ENCODE assay signal across 23 cellular contexts in the genomic region with DNA sequence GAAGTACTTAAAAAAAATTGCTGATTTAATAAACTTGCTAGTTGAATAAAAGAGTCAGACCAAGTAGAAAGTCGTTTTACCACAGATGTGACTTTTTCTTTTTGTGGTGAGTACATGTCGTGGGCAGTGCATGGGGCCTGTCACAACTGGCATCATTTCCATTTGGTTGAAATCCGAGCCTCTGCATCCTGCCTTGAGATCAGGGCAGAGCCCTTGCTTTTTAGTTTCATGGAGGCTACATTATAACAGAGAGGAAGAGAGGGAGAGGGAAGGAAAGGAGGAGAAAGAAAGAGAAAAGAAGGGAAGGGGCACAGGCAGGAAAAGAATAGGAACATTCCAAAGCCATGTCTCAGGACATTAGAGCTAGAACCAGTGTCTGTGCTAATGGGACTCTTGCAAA. TPM values are rescaled to one million over a fixed set of nuclear protein-coding genes. Genes with fewer than 3 reads are reported as not detected.
A peak's percentile ranks its signal among the peaks of the same experiment; 100 is the strongest.
DNase-seq lines count a peak whose midpoint lies in the region; ATAC-seq and TF ChIP-seq lines count a peak whose summit lies in the region.
"Had no signal": no experiment of that assay in that cellular context is flagged by ENCODE, and none has a peak within 500 bp of the region (broad histone marks: within the 10 kb centered on the region; RNA-seq: fewer than 3 reads in every experiment).

No MANE protein-coding gene starts in this region.

- H3K27ac ChIP-seq in GM23338 (ENCODE audit: low read depth), result peak overlapping the region; percentile 73; the same call in 1 of the 2 replicates
- H3K27ac ChIP-seq: brain microvascular endothelial cell, pancreas, SJSA1, tibial nerve had no signal

- H3K36me3 ChIP-seq in GM23338 (ENCODE audit: insufficient read depth), result no peaks in the 10 kb centered on the region
- H3K36me3 ChIP-seq: brain microvascular endothelial cell, pancreas, SJSA1 had no signal

- H3K27ac Mint-ChIP-seq in GM23338, result peak overlapping the region; percentile 60
- H3K27ac Mint-ChIP-seq in chondrocyte (ENCODE audit: unreplicated experiment), result peak overlapping the region; percentile 46
- H3K27ac Mint-ChIP-seq in nephron progenitor cell, result peak overlapping the region; percentile 30
- H3K27ac Mint-ChIP-seq: stimulated activated effector memory CD8-positive, alpha-beta T cell treated with anti-CD3 and anti-CD28 coated beads, Interleukin-12 subunit alpha, Interleukin-12 subunit beta, amount 100 ng/mL, for 72 hours had no signal

- H3K27me3 Mint-ChIP-seq in GM23338 (ENCODE audit: insufficient read depth, low read depth, poor library complexity) (peaks cover 5% of the 10 kb centered on the region), chondrocyte (ENCODE audit: low read depth) (no peaks in the 10 kb centered on the region), nephron progenitor cell (ENCODE audit: low read depth, poor library complexity) (peaks cover 3% of the 10 kb centered on the region)

- intact Hi-C loops in cardiac septum (cut with DNase I), result no loop called here

- H3K4me3 ChIP-seq in GM23338, result no peak overlapping the region
- H3K4me3 ChIP-seq: pancreas, SJSA1, tibial nerve had no signal

- DNase-seq in GM23338 (ENCODE audit: low spot score) (peak; percentile 19), LHCN-M2 (ENCODE audit: low read depth) (peak; percentile 64), chondrocyte (ENCODE audit: low spot score) (no peak), nephron progenitor cell (no peak), cardiac septum (ENCODE audit: low spot score) (no peak)
- no peak for DNase-seq in stimulated activated CD4-positive, alpha-beta T cell treated with anti-CD3 and anti-CD28 coated beads, Interleukin-4, amount 100 ng/mL, for 24 hours
- DNase-seq: activated CD4-positive, alpha-beta T cell treated with anti-CD3 and anti-CD28 coated beads for 4 hours; activated CD8-positive, alpha-beta memory T cell treated with anti-CD3 and anti-CD28 coated beads, Interleukin-2, amount 50 U/mL, for 48 hours; activated naive CD4-positive, alpha-beta T cell treated with Interleukin-2 at 50 U/mL for 16 hours; brain microvascular endothelial cell; DND-41; hypothalamus; KBM-7; left colon; NCI-H1105 treated with DMSO at 0.1 percent for 48 hours; NCI-H345; pancreas; small intestine; T-helper 9 cell had no signal

- H3K36me3 Mint-ChIP-seq in GM23338 (ENCODE audit: low read depth), result peaks cover 10% of the 10 kb centered on the region
- peaks cover 5% of the 10 kb centered on the region for H3K36me3 Mint-ChIP-seq in chondrocyte (ENCODE audit: low read depth)
- H3K36me3 Mint-ChIP-seq in nephron progenitor cell (ENCODE audit: low read depth), result peaks cover 16% of the 10 kb centered on the region
- H3K36me3 Mint-ChIP-seq: stimulated activated effector memory CD8-positive, alpha-beta T cell treated with anti-CD3 and anti-CD28 coated beads, Interleukin-12 subunit alpha, Interleukin-12 subunit beta, amount 100 ng/mL, for 72 hours had no signal

- H3K4me1 Mint-ChIP-seq in GM23338, result peaks cover 32% of the 10 kb centered on the region
- H3K4me1 Mint-ChIP-seq in chondrocyte (ENCODE audit: low read depth), result peaks cover 14% of the 10 kb centered on the region
- H3K4me1 Mint-ChIP-seq in nephron progenitor cell, result peaks cover 24% of the 10 kb centered on the region
- H3K4me1 Mint-ChIP-seq: stimulated activated effector memory CD8-positive, alpha-beta T cell treated with anti-CD3 and anti-CD28 coated beads, Interleukin-12 subunit alpha, Interleukin-12 subunit beta, amount 100 ng/mL, for 72 hours had no signal

- H3K9me3 Mint-ChIP-seq in GM23338, result peaks cover 5% of the 10 kb centered on the region; the same call in 1 of the 3 replicates
- peaks cover 5% of the 10 kb centered on the region for H3K9me3 Mint-ChIP-seq in chondrocyte (ENCODE audit: low read depth)
- H3K9me3 Mint-ChIP-seq in nephron progenitor cell, result peaks cover 7% of the 10 kb centered on the region
- H3K9me3 Mint-ChIP-seq: stimulated activated effector memory CD8-positive, alpha-beta T cell treated with anti-CD3 and anti-CD28 coated beads, Interleukin-12 subunit alpha, Interleukin-12 subunit beta, amount 100 ng/mL, for 72 hours had no signal

- ATAC-seq in GM23338, result peak; percentile 68
- ATAC-seq in GM18870 (IDR thresholded peaks at IDR 0.05; ENCODE audit: unreplicated experiment), result no peak
- ATAC-seq: left colon; pancreas; stimulated activated effector memory CD8-positive, alpha-beta T cell treated with anti-CD3 and anti-CD28 coated beads, Interleukin-12 subunit alpha, Interleukin-12 subunit beta, amount 100 ng/mL, for 72 hours had no signal

- peak overlapping the region; percentile 24 for H3K4me2 ChIP-seq in GM23338

- no peaks in the 10 kb centered on the region for H3K27me3 ChIP-seq in GM23338 (ENCODE audit: insufficient read depth)
- H3K27me3 ChIP-seq: brain microvascular endothelial cell, pancreas, SJSA1, tibial nerve had no signal

- H4K20me1 ChIP-seq in GM23338 (replicated peaks; ENCODE audit: insufficient read depth), result no peaks in the 10 kb centered on the region

- H3F3A ChIP-seq in GM23338 (replicated peaks; ENCODE audit: low read depth), result no peaks in the 10 kb centered on the region

- H3K4me1 ChIP-seq in GM23338 (ENCODE audit: insufficient read depth), result peaks cover 33% of the 10 kb centered on the region
- H3K4me1 ChIP-seq: pancreas, tibial nerve had no signal

- 0 out of 2 replicates have a peak, but pooled peaks cover 14% of the 10 kb centered on the region for H3K9me2 ChIP-seq in GM23338 (ENCODE audit: insufficient read depth)

- TF ChIP-seq CTCF in GM23338 (conservative IDR thresholded peaks at IDR 0.05; ENCODE audit: low read depth in 2 of 2), result no peak
- TF ChIP-seq CTCF in chondrocyte (IDR thresholded peaks at IDR 0.05), result no peak
- TF ChIP-seq CTCF in nephron progenitor cell (IDR thresholded peaks at IDR 0.05), result no peak

- no peak overlapping the region for H2AFZ ChIP-seq in GM23338

- no peak overlapping the region; the same call in 2 of the 3 replicates for H3K4me3 Mint-ChIP-seq in GM23338
- H3K4me3 Mint-ChIP-seq in chondrocyte (ENCODE audit: unreplicated experiment), result no peak overlapping the region
- no peak overlapping the region for H3K4me3 Mint-ChIP-seq in nephron progenitor cell
- H3K4me3 Mint-ChIP-seq: stimulated activated effector memory CD8-positive, alpha-beta T cell treated with anti-CD3 and anti-CD28 coated beads, Interleukin-12 subunit alpha, Interleukin-12 subunit beta, amount 100 ng/mL, for 72 hours had no signal

- no peaks in the 10 kb centered on the region for H3K79me2 ChIP-seq in GM23338 (replicated peaks; ENCODE audit: insufficient read depth)

TF ChIP-seq in GM23338, 12 proteins besides CTCF, POLR2A, EP300 and RAD21 (continues in another document):
- TF ChIP-seq, protein P1, sequence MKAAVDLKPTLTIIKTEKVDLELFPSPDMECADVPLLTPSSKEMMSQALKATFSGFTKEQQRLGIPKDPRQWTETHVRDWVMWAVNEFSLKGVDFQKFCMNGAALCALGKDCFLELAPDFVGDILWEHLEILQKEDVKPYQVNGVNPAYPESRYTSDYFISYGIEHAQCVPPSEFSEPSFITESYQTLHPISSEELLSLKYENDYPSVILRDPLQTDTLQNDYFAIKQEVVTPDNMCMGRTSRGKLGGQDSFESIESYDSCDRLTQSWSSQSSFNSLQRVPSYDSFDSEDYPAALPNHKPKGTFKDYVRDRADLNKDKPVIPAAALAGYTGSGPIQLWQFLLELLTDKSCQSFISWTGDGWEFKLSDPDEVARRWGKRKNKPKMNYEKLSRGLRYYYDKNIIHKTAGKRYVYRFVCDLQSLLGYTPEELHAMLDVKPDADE (IDR thresholded peaks at IDR 0.05), result no peak

RNA-seq across cellular contexts. Expression of gene INSYN2A, which starts 20.4 kb away (rescaled TPM):
- total RNA-seq in GM23338 (2014; rRNA removed; shearing (Covaris generic)), result 0.28 TPM in 1 of 2 replicates, not detected in the other
- 0.77 and 1.3 TPM in 2 replicates for polyA plus RNA-seq in GM23338 (2016; fragmentation: Nextera tagmentation; extraction: Ambion mirVana)
- 1.7 and 3.3 TPM in 2 replicates for total RNA-seq in LHCN-M2 (2014; rRNA removed)
- polyA plus RNA-seq in LHCN-M2 (2012), result 0.26 TPM
- 0.10 to 0.68 TPM (median 0.13 TPM) in 3 replicates for total RNA-seq in chondrocyte
- 0.19 TPM for total RNA-seq in cardiac septum
- total RNA-seq: SJSA1 had no signal

Comparison
In these comparisons a context has a peak if more than half of its experiments do, and no peak if none do; other contexts are left out.
1. DNase-seq: peak in GM23338 (single experiment) and LHCN-M2 (single experiment); none in chondrocyte (single experiment), nephron progenitor cell (single experiment), cardiac septum (single experiment) and stimulated activated CD4-positive, alpha-beta T cell treated with anti-CD3 and anti-CD28 coated beads, Interleukin-4, amount 100 ng/mL, for 24 hours (single experiment).
2. Peak in every context shown above with its lines, with median percentiles within 50 percentile points of each other: H3K27ac Mint-ChIP-seq.